Comparison of ENCODE assay signal across 22 cellular contexts in genomic region chr6:144664281-144664680, GRCh38.
A peak's percentile ranks its signal among the peaks of the same experiment; 100 is the strongest.
DNase-seq lines count a peak whose midpoint lies in the region; ATAC-seq, FAIRE-seq and TF ChIP-seq lines count a peak whose summit lies in the region.
"Had no signal": no experiment of that assay in that cellular context is flagged by ENCODE, and none has a peak within 500 bp of the region (broad histone marks: within the 10 kb centered on the region; RNA-seq: fewer than 3 reads in every experiment).

No MANE protein-coding gene starts in this region.

- peaks cover 0 to 3% (median 0%) of the 10 kb centered on the region in 5 donors for H3K9me3 Mint-ChIP-seq in CD8-positive, alpha-beta memory T cell
- H3K9me3 Mint-ChIP-seq in effector memory CD8-positive, alpha-beta T cell = no peaks in the 10 kb centered on the region
- no peaks in the 10 kb centered on the region for H3K9me3 Mint-ChIP-seq in natural killer cell treated with Interleukin-12 subunit alpha and Interleukin-12 subunit beta and Interleukin-15 and Interleukin-18, amount 100 ng/mL, for 72 hours

- 52% methylated on average over 4 of the region's 4 CpGs for WGBS in A549 (ENCODE audit: missing lambda C conversion rate)

- no peaks in the 10 kb centered on the region for H3K9me3 ChIP-seq in A549
- H3K9me3 ChIP-seq in CD8-positive, alpha-beta memory T cell (ENCODE audit: low read length) = no peaks in the 10 kb centered on the region
- H3K9me3 ChIP-seq: BLaER1, MG63 had no signal

- peaks cover 4 to 15% (median 9%) of the 10 kb centered on the region in 3 donors for H3K36me3 Mint-ChIP-seq in CD8-positive, alpha-beta memory T cell
- H3K36me3 Mint-ChIP-seq in effector memory CD8-positive, alpha-beta T cell (ENCODE audit: insufficient read depth) = no peaks in the 10 kb centered on the region
- peaks cover 4% of the 10 kb centered on the region for H3K36me3 Mint-ChIP-seq in natural killer cell treated with Interleukin-12 subunit alpha and Interleukin-12 subunit beta and Interleukin-15 and Interleukin-18, amount 100 ng/mL, for 72 hours

- no peak for ATAC-seq in A549
- no peak for ATAC-seq in effector memory CD8-positive, alpha-beta T cell (replicated peaks)
- ATAC-seq in natural killer cell treated with Interleukin-12 subunit alpha and Interleukin-12 subunit beta and Interleukin-15 and Interleukin-18, amount 100 ng/mL, for 72 hours = no peak
- no peak for ATAC-seq in GM18505 (IDR thresholded peaks at IDR 0.05; ENCODE audit: unreplicated experiment)
- ATAC-seq: HCT116 had no signal

- TF ChIP-seq RAD21 in A549 (conservative IDR thresholded peaks at IDR 0.05 in 1 of 2, IDR thresholded peaks at IDR 0.05 in 1 of 2) = no peak

- peaks cover 36% of the 10 kb centered on the region for H3K4me1 ChIP-seq in A549
- peaks cover 25% of the 10 kb centered on the region for H3K4me1 ChIP-seq in CD8-positive, alpha-beta memory T cell (ENCODE audit: insufficient read depth, low read length)

- POLR2A ChIA-PET in A549 (lab: Yijun Ruan, JAX) = interaction anchor here (0.7 kb wide), 1 partner anchor 1071 kb away, joined by 3 read pairs; the partner anchor contains the start of gene EPM2A
- POLR2A ChIA-PET in CD8-positive, alpha-beta memory T cell (lab: Charles Lee) = no interaction called here

- no peak for TF ChIP-seq EP300 in A549 (IDR thresholded peaks at IDR 0.05)

- H3K27me3 ChIP-seq in CD8-positive, alpha-beta memory T cell (ENCODE audit: insufficient read depth, low read length, poor library complexity, severe bottlenecking) = no peaks in the 10 kb centered on the region
- H3K27me3 ChIP-seq: BLaER1, MG63 had no signal

- peaks cover 72 to 96% (median 90%) of the 10 kb centered on the region in 3 donors for H3K4me1 Mint-ChIP-seq in CD8-positive, alpha-beta memory T cell
- peaks cover 55 to 71% of the 10 kb centered on the region in 2 donors for H3K4me1 Mint-ChIP-seq in effector memory CD8-positive, alpha-beta T cell (ENCODE audit: low read depth in 2 of 2)
- H3K4me1 Mint-ChIP-seq in natural killer cell treated with Interleukin-12 subunit alpha and Interleukin-12 subunit beta and Interleukin-15 and Interleukin-18, amount 100 ng/mL, for 72 hours (ENCODE audit: low read depth in 2 of 2) = peaks cover 81 to 86% of the 10 kb centered on the region in 2 donors

- H3K27ac Mint-ChIP-seq in CD8-positive, alpha-beta memory T cell = peak overlapping the region in 5 of 8 donors; percentile 8 to 64 (median 33)
- H3K27ac Mint-ChIP-seq in effector memory CD8-positive, alpha-beta T cell = peak overlapping the region; percentile 22 to 87
- H3K27ac Mint-ChIP-seq in natural killer cell treated with Interleukin-12 subunit alpha and Interleukin-12 subunit beta and Interleukin-15 and Interleukin-18, amount 100 ng/mL, for 72 hours = peak overlapping the region; percentile 28 to 95

- TF ChIP-seq CTCF in A549 (IDR thresholded peaks at IDR 0.05) = no peak

- no peak overlapping the region for H3K4me3 ChIP-seq in A549
- no peak overlapping the region for H3K4me3 ChIP-seq in CD8-positive, alpha-beta memory T cell (ENCODE audit: low read length)
- H3K4me3 ChIP-seq: BLaER1, GM23248, MG63 had no signal

- 0 out of 3 replicates have a peak overlapping the region, but pooled peaks have one; percentile 32 for H3K4me2 ChIP-seq in A549
- H3K4me2 ChIP-seq: BLaER1 had no signal

- H3K4me3 Mint-ChIP-seq in CD8-positive, alpha-beta memory T cell = peak overlapping the region in 1 of 7 donors; percentile 12
- no peak overlapping the region for H3K4me3 Mint-ChIP-seq in effector memory CD8-positive, alpha-beta T cell
- H3K4me3 Mint-ChIP-seq in natural killer cell treated with Interleukin-12 subunit alpha and Interleukin-12 subunit beta and Interleukin-15 and Interleukin-18, amount 100 ng/mL, for 72 hours = no peak overlapping the region

- H3K27me3 Mint-ChIP-seq in CD8-positive, alpha-beta memory T cell = no peaks in the 10 kb centered on the region
- no peaks in the 10 kb centered on the region for H3K27me3 Mint-ChIP-seq in effector memory CD8-positive, alpha-beta T cell
- no peaks in the 10 kb centered on the region for H3K27me3 Mint-ChIP-seq in natural killer cell treated with Interleukin-12 subunit alpha and Interleukin-12 subunit beta and Interleukin-15 and Interleukin-18, amount 100 ng/mL, for 72 hours

- no peak overlapping the region for H3K27ac ChIP-seq in A549
- no peak overlapping the region for H3K27ac ChIP-seq in CD8-positive, alpha-beta memory T cell (ENCODE audit: low read depth, low read length)
- H3K27ac ChIP-seq: BLaER1, GM23248 had no signal

- CTCF ChIA-PET in A549 (lab: Yijun Ruan, JAX) = interaction anchor here (0.6 kb wide), 1 partner anchor 20 kb away, joined by 3 read pairs; no protein-coding TSS in a partner anchor
- CTCF ChIA-PET in CD8-positive, alpha-beta memory T cell (lab: Charles Lee) = no interaction called here

- TF ChIP-seq POLR2A in A549 (IDR thresholded peaks at IDR 0.05; ENCODE audit: low read length) = no peak
- no peak for TF ChIP-seq POLR2A in GM18505 (IDR thresholded peaks at IDR 0.05; ENCODE audit: borderline replicate concordance, extremely low read depth, insufficient read depth, insufficient read length)

- DNase-seq in A549 (ENCODE audit: low read depth in 1 of 2, low spot score in 1 of 2) (no peak), NCI-H2171 (lab: John Stamatoyannopoulos, UW) (no peak)
- no peak for DNase-seq in CD8-positive, alpha-beta memory T cell
- no peak for DNase-seq in effector memory CD8-positive, alpha-beta T cell
- no peak for DNase-seq in natural killer cell treated with Interleukin-12 subunit alpha and Interleukin-12 subunit beta and Interleukin-15 and Interleukin-18, amount 100 ng/mL, for 72 hours (ENCODE audit: low spot score)
- DNase-seq in stimulated activated CD8-positive, alpha-beta memory T cell treated with anti-CD3 and anti-CD28 coated beads, Interleukin-4, amount 100 ng/mL, for 48 hours = no peak
- DNase-seq in stimulated activated CD4-positive, alpha-beta T cell treated with anti-CD3 and anti-CD28 coated beads, Interleukin-4, amount 100 ng/mL, for 1 hour = no peak
- DNase-seq: COR-L47, DMS 273 treated with DMSO at 0.1 percent for 48 hours, DND-41, GM23248, Kasumi-1, MG63, NCI-H1092, NCI-H1436 treated with DMSO at 0.1 percent for 48 hours, NCI-H2029 treated with DMSO at 0.1 percent for 48 hours, NCI-H2171 treated with DMSO at 0.1 percent for 48 hours, NCI-H446 treated with DMSO at 0.1 percent for 48 hours, Right ventricle myocardium superior had no signal

- no peaks in the 10 kb centered on the region for H3K36me3 ChIP-seq in CD8-positive, alpha-beta memory T cell (ENCODE audit: insufficient read depth, low read length)
- H3K36me3 ChIP-seq: MG63 had no signal

- no peak for FAIRE-seq in A549 (lab: Jason Lieb, UNC)

TF ChIP-seq in A549, 52 proteins besides CTCF, POLR2A, EP300 and RAD21:
- TF ChIP-seq HES2 (IDR thresholded peaks at IDR 0.05) (no peak), CBX8 (IDR thresholded peaks at IDR 0.05) (no peak), ZC3H11A (IDR thresholded peaks at IDR 0.05) (no peak), JUNB (IDR thresholded peaks at IDR 0.05) (no peak), KDM5A (IDR thresholded peaks at IDR 0.05) (no peak), HEYL (CRISPR knock-in tag; IDR thresholded peaks at IDR 0.05) (no peak), POLR2AphosphoS2 (conservative IDR thresholded peaks at IDR 0.05; ENCODE audit: low read length) (no peak), ZSCAN20 (CRISPR knock-in tag; IDR thresholded peaks at IDR 0.05) (no peak), HOXB5 (CRISPR knock-in tag; IDR thresholded peaks at IDR 0.05) (no peak), MAFK (IDR thresholded peaks at IDR 0.05; ENCODE audit: partially characterized antibody) (no peak)
- TF ChIP-seq, protein P1, sequence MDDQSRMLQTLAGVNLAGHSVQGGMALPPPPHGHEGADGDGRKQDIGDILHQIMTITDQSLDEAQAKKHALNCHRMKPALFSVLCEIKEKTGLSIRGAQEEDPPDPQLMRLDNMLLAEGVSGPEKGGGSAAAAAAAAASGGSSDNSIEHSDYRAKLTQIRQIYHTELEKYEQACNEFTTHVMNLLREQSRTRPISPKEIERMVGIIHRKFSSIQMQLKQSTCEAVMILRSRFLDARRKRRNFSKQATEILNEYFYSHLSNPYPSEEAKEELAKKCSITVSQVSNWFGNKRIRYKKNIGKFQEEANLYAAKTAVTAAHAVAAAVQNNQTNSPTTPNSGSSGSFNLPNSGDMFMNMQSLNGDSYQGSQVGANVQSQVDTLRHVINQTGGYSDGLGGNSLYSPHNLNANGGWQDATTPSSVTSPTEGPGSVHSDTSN (IDR thresholded peaks at IDR 0.05) = no peak
